Comparison of ENCODE assay signal across 21 cellular contexts in the genomic region with DNA sequence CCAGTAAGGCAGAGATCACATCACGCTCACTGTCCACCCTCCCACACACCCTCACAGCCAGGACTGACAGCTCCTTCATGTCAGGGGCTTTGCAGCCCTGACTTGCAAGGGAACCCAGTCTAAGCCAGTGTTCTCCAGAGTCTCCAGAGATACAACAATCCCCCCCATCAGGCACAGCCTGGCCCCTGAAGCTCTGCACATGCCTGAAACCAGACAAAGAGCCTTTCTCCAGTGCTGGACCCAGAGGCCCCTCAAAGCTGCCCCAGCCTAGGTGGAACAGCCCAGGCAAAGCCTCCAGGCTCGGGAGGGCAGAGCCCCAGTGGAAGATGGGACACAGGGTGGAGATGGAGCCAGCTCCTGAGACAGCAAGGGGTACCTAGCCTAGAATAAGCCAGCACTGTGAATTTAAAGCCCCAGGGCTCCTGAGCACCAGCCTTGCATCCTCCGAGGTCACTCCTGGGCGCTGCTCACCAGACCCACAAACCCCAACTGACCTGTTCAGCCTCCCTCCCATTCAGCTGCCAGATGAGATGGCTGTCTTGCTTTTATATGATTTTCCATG. TPM values are rescaled to one million over a fixed set of nuclear protein-coding genes. Genes with fewer than 3 reads are reported as not detected.
DNase-seq lines count a peak whose midpoint lies in the region; ATAC-seq and TF ChIP-seq lines count a peak whose summit lies in the region.
"Had no signal": no experiment of that assay in that cellular context is flagged by ENCODE, and none has a peak within 500 bp of the region (broad histone marks: within the 10 kb centered on the region; RNA-seq: fewer than 3 reads in every experiment).

No MANE protein-coding gene starts in this region.

- intact Hi-C loops in spleen (cut with DNase I; ENCODE audit: low total_unique reads), result no loop called here
- intact Hi-C loops in ovary (cut with DNase I), result no loop called here

- H3K9me3 ChIP-seq in spleen, result no peaks in the 10 kb centered on the region
- H3K9me3 ChIP-seq in ovary, result no peaks in the 10 kb centered on the region
- H3K9me3 ChIP-seq: BLaER1 treated with 17β-estradiol and CSF1 and Interleukin-3, amounts not matched to agents 10 nM and 100 nM; Caco-2 had no signal

- H3K4me1 ChIP-seq in spleen, result no peaks in the 10 kb centered on the region
- H3K4me1 ChIP-seq in ovary (ENCODE audit: insufficient read depth), result no peaks in the 10 kb centered on the region
- H3K4me1 ChIP-seq: BLaER1 treated with 17β-estradiol and CSF1 and Interleukin-3, amounts not matched to agents 10 nM and 100 nM; Caco-2 had no signal

- H3K36me3 ChIP-seq in spleen (no peaks in the 10 kb centered on the region), ovary (no peaks in the 10 kb centered on the region)
- H3K36me3 ChIP-seq: BLaER1 treated with 17β-estradiol and CSF1 and Interleukin-3, amounts not matched to agents 10 nM and 100 nM had no signal

- TF ChIP-seq CTCF in spleen (IDR thresholded peaks at IDR 0.05 in 8 of 11, conservative IDR thresholded peaks at IDR 0.05 in 3 of 11), result no peak
- TF ChIP-seq CTCF in ovary (IDR thresholded peaks at IDR 0.05), result no peak

- H3K27me3 ChIP-seq in spleen (replicated peaks in 1 of 7), result peaks cover 0 to 46% (median 0%) of the 10 kb centered on the region in 7 donors
- no peaks in the 10 kb centered on the region for H3K27me3 ChIP-seq in ovary
- H3K27me3 ChIP-seq: BLaER1 treated with 17β-estradiol and CSF1 and Interleukin-3, amounts not matched to agents 10 nM and 100 nM had no signal

- H3K27ac ChIP-seq in cingulate gyrus (ENCODE audit: low read depth, low read length) (peak overlapping the region; percentile 61), spleen (no peak overlapping the region), ovary (no peak overlapping the region)
- H3K27ac ChIP-seq: BLaER1 treated with 17β-estradiol and CSF1 and Interleukin-3, amounts not matched to agents 10 nM and 100 nM; KMS-11; RWPE1 had no signal

- WGBS in spleen, 5 donors, result 62 to 80% (median 69%) methylated on average over 2 to 4 of the region's 4 CpGs
- WGBS in ovary, 3 donors, result 52 to 76% (median 57%) methylated on average over 4 of the region's 4 CpGs

- DNase-seq in medulla oblongata (ENCODE audit: extremely low spot score), result peak; percentile 47
- peak; percentile 40 for DNase-seq in spleen
- DNase-seq in ovary, result no peak
- DNase-seq in stimulated activated naive CD8-positive, alpha-beta T cell treated with anti-CD3 and anti-CD28 coated beads, Interleukin-15, Interleukin-2, amounts not matched to agents 100 U/mL and 50 U/mL, for 24 hours, result no peak
- no peak for DNase-seq in kidney tubule cell (ENCODE audit: low spot score)
- DNase-seq: Caco-2; CD4-positive, alpha-beta memory T cell; DMS 273 treated with DMSO at 0.1 percent for 48 hours; DMS79 treated with DMSO at 0.1 percent for 48 hours; IMR-90; NCI-H1092 treated with DMSO at 0.1 percent for 48 hours; NCI-H1436 treated with DMSO at 0.1 percent for 48 hours; NCI-H1930; NCI-H510A; NCI-H748 treated with DMSO at 0.1 percent for 48 hours; SIG-M5 had no signal

- TF ChIP-seq POLR2A in spleen (IDR thresholded peaks at IDR 0.05), result no peak
- no peak for TF ChIP-seq POLR2A in ovary (IDR thresholded peaks at IDR 0.05)

- TF ChIP-seq EP300 in ovary (IDR thresholded peaks at IDR 0.05), result no peak

- ATAC-seq in stimulated activated naive CD8-positive, alpha-beta T cell treated with anti-CD3 and anti-CD28 coated beads, Interleukin-15, Interleukin-2, amounts not matched to agents 100 U/mL and 50 U/mL, for 24 hours, result no peak
- no peak for ATAC-seq in GM18858 (IDR thresholded peaks at IDR 0.05; ENCODE audit: unreplicated experiment)

- H3K4me3 ChIP-seq in spleen, result no peak overlapping the region
- no peak overlapping the region for H3K4me3 ChIP-seq in ovary
- H3K4me3 ChIP-seq: BLaER1 treated with 17β-estradiol and CSF1 and Interleukin-3, amounts not matched to agents 10 nM and 100 nM had no signal

RNA-seq across cellular contexts. Expression of a gene that starts 50.2 kb away (rescaled TPM):
- total RNA-seq in spleen (under 1 TPM in 4 of 7 donors, not detected in 3; 0.10 to 0.42 (median 0.17) TPM), ovary (1 to 10 TPM in 6 of 7 donors, under 1 TPM in 1; 0.99 to 6.2 (median 1.8) TPM)
- polyA plus RNA-seq in spleen (under 1 TPM in 2 of 3 donors, not detected in 1; 0.06 to 0.18 TPM), ovary (1 to 10 TPM in 1 of 2 donors, under 1 TPM in 1; 0.57 to 2.7 TPM)
- total RNA-seq: CD4-positive, alpha-beta memory T cell; IMR-90 had no signal
- polyA plus RNA-seq: CD4-positive, alpha-beta memory T cell; IMR-90 had no signal

Comparison
In these comparisons a context has a peak if more than half of its experiments do, and no peak if none do; other contexts are left out.
1. DNase-seq: peak in medulla oblongata (single experiment) and spleen (single experiment); none in ovary (0 of 5), stimulated activated naive CD8-positive, alpha-beta T cell treated with anti-CD3 and anti-CD28 coated beads, Interleukin-15, Interleukin-2, amounts not matched to agents 100 U/mL and 50 U/mL, for 24 hours (single experiment) and kidney tubule cell (single experiment).